In the genomic region with DNA sequence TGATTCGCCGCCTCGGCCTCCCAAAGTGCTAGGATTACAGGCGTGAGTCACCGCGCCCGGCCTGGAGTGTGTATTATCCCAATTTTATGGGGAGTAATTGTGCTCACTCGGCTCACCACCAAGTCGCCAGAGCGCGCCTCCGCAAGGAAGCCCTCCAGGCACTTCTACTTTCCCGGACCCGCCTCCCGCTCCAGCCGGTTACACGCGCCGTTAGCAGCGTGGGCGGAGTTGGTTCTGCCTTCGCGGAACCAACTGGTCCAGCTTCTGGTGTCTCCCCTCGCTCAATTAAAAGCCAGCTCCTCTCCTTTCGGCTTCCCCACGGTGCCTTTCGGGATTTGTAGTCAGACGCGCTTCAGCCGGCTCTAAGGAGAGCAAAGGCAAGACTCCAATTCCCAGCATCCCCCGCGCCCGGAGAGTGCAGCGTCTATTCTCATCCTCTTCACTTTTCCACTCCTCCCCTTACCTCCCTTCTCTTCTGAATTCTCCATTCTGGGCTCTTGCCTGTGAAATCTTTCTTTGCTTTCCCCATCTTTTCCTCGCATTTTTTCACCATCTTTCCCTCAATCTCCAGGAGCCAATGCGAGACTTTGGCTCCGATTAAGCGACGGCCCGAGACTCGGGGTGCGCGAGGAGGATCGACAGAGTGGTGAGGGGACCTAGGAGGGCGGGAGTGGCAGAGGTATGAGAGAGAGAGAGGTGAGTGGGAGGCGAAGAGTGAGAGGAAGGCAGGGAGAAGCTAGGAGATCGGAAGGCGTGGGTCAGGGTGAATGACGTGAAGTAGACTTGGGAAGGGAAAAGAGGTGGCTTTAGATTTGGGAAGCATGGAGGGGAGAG, we compare ENCODE assay signal across 1 cellular context.
TF ChIP-seq lines count a peak whose summit lies in the region.

TSS of gene GTF2H4 (plus strand) at position 450 of the 834 bp plus-strand sequence.

TF ChIP-seq in HepG2, 621 proteins besides CTCF, POLR2A, EP300 and RAD21 (continued from another document and continues in another):
- TF ChIP-seq, protein P1, sequence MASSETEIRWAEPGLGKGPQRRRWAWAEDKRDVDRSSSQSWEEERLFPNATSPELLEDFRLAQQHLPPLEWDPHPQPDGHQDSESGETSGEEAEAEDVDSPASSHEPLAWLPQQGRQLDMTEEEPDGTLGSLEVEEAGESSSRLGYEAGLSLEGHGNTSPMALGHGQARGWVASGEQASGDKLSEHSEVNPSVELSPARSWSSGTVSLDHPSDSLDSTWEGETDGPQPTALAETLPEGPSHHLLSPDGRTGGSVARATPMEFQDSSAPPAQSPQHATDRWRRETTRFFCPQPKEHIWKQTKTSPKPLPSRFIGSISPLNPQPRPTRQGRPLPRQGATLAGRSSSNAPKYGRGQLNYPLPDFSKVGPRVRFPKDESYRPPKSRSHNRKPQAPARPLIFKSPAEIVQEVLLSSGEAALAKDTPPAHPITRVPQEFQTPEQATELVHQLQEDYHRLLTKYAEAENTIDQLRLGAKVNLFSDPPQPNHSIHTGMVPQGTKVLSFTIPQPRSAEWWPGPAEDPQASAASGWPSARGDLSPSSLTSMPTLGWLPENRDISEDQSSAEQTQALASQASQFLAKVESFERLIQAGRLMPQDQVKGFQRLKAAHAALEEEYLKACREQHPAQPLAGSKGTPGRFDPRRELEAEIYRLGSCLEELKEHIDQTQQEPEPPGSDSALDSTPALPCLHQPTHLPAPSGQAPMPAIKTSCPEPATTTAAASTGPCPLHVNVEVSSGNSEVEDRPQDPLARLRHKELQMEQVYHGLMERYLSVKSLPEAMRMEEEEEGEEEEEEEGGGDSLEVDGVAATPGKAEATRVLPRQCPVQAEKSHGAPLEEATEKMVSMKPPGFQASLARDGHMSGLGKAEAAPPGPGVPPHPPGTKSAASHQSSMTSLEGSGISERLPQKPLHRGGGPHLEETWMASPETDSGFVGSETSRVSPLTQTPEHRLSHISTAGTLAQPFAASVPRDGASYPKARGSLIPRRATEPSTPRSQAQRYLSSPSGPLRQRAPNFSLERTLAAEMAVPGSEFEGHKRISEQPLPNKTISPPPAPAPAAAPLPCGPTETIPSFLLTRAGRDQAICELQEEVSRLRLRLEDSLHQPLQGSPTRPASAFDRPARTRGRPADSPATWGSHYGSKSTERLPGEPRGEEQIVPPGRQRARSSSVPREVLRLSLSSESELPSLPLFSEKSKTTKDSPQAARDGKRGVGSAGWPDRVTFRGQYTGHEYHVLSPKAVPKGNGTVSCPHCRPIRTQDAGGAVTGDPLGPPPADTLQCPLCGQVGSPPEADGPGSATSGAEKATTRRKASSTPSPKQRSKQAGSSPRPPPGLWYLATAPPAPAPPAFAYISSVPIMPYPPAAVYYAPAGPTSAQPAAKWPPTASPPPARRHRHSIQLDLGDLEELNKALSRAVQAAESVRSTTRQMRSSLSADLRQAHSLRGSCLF (CRISPR knock-in tag; IDR thresholded peaks at IDR 0.05; ENCODE audit: borderline replicate concordance), result no peak
- TF ChIP-seq ATRX (CRISPR knock-in tag; IDR thresholded peaks at IDR 0.05; ENCODE audit: borderline replicate concordance) (no peak), ZNF839 (CRISPR knock-in tag; IDR thresholded peaks at IDR 0.05; ENCODE audit: borderline replicate concordance) (peak; percentile 65; the same call in 1 of the 2 replicates), POLR2AphosphoS2 (IDR thresholded peaks at IDR 0.05; ENCODE audit: low read depth, low read length) (no peak), GMEB2 (CRISPR knock-in tag; IDR thresholded peaks at IDR 0.05; ENCODE audit: low read depth) (peak; percentile 38; the same call in 1 of the 2 replicates), STAT5B (CRISPR knock-in tag; IDR thresholded peaks at IDR 0.05) (no peak; the same call in 1 of the 2 replicates), SNAI1 (CRISPR knock-in tag; IDR thresholded peaks at IDR 0.05; ENCODE audit: borderline replicate concordance) (no peak), MED13 (CRISPR knock-in tag; IDR thresholded peaks at IDR 0.05) (no peak), MAFK (conservative IDR thresholded peaks at IDR 0.05 in 1 of 2, IDR thresholded peaks at IDR 0.05 in 1 of 2; ENCODE audit: low read length in 2 of 2) (no peak), MED8 (CRISPR knock-in tag; IDR thresholded peaks at IDR 0.05; ENCODE audit: insufficient replicate concordance) (no peak), SP5 (CRISPR knock-in tag; IDR thresholded peaks at IDR 0.05; ENCODE audit: borderline replicate concordance, low read depth) (peak; percentile 94), SNAPC4 (CRISPR knock-in tag; IDR thresholded peaks at IDR 0.05) (no peak), KAT8 (CRISPR knock-in tag; IDR thresholded peaks at IDR 0.05) (peak; percentile 97), LBX2 (CRISPR knock-in tag; IDR thresholded peaks at IDR 0.05; ENCODE audit: borderline replicate concordance) (no peak)
- TF ChIP-seq, protein P2, sequence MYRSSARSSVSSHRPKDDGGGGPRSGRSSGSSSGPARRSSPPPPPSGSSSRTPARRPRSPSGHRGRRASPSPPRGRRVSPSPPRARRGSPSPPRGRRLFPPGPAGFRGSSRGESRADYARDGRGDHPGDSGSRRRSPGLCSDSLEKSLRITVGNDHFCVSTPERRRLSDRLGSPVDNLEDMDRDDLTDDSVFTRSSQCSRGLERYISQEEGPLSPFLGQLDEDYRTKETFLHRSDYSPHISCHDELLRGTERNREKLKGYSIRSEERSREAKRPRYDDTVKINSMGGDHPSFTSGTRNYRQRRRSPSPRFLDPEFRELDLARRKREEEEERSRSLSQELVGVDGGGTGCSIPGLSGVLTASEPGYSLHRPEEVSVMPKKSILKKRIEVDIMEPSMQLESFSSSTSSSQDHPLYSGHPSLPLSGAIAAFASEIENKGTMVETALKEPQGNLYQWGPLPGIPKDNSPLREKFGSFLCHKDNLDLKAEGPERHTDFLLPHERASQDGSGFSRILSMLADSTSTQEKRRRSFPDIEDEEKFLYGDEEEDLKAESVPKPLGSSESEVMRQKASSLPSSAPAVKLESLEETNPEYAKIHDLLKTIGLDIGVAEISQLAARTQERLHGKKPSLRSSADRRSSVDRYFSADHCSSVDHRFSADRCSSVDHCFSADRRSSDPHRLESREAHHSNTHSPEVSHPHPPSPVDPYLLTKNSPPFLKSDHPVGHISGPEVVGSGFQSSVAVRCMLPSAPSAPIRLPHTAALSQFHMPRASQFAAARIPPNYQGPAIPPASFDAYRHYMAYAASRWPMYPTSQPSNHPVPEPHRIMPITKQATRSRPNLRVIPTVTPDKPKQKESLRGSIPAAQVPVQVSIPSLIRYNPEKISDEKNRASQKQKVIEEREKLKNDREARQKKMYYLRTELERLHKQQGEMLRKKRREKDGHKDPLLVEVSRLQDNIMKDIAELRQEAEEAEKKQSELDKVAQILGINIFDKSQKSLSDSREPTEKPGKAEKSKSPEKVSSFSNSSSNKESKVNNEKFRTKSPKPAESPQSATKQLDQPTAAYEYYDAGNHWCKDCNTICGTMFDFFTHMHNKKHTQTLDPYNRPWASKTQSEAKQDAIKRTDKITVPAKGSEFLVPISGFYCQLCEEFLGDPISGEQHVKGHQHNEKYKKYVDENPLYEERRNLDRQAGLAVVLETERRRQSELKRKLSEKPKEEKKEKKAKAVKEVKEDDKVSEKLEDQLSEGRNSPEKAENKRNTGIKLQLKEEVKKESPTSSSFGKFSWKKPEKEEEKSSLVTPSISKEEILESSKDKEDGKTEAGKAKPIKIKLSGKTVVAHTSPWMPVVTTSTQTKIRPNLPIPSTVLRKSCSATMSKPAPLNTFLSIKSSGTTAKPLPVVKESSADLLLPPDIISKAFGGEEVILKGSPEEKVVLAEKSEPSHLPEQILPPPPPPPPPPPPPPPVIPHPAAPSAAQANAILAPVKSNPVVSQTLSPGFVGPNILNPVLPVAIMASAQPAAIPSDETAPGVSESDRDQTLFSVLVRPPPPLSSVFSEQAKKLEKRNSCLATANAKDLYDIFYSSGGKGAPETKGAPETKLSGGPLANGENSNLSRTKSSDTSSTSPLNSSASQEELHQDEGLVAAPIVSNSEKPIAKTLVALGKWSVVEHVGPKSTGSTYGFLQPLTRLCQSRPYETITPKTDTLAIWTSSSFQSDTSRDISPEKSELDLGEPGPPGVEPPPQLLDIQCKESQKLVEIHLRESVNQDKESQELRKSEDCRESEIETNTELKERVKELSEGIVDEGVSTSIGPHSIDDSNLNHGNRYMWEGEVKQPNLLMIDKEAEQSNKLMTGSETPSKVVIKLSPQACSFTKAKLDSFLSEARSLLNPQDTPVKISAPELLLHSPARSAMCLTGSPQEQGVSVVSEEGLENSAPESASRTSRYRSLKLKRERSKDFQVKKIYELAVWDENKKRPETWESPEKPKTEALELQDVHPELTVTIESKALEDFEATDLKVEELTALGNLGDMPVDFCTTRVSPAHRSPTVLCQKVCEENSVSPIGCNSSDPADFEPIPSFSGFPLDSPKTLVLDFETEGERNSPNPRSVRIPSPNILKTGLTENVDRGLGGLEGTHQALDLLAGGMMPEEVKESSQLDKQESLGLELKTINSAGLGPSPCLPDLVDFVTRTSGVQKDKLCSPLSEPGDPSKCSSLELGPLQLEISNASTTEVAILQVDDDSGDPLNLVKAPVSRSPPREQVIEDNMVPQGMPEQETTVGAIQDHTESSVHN (CRISPR knock-in tag; IDR thresholded peaks at IDR 0.05), result 0 out of 2 replicates have a peak, but pooled peaks have one; percentile 17
- TF ChIP-seq, protein P3, sequence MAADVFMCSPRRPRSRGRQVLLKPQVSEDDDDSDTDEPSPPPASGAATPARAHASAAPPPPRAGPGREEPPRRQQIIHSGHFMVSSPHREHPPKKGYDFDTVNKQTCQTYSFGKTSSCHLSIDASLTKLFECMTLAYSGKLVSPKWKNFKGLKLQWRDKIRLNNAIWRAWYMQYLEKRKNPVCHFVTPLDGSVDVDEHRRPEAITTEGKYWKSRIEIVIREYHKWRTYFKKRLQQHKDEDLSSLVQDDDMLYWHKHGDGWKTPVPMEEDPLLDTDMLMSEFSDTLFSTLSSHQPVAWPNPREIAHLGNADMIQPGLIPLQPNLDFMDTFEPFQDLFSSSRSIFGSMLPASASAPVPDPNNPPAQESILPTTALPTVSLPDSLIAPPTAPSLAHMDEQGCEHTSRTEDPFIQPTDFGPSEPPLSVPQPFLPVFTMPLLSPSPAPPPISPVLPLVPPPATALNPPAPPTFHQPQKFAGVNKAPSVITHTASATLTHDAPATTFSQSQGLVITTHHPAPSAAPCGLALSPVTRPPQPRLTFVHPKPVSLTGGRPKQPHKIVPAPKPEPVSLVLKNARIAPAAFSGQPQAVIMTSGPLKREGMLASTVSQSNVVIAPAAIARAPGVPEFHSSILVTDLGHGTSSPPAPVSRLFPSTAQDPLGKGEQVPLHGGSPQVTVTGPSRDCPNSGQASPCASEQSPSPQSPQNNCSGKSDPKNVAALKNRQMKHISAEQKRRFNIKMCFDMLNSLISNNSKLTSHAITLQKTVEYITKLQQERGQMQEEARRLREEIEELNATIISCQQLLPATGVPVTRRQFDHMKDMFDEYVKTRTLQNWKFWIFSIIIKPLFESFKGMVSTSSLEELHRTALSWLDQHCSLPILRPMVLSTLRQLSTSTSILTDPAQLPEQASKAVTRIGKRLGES (CRISPR knock-in tag; IDR thresholded peaks at IDR 0.05; ENCODE audit: borderline replicate concordance), result no peak
- TF ChIP-seq, protein P4, sequence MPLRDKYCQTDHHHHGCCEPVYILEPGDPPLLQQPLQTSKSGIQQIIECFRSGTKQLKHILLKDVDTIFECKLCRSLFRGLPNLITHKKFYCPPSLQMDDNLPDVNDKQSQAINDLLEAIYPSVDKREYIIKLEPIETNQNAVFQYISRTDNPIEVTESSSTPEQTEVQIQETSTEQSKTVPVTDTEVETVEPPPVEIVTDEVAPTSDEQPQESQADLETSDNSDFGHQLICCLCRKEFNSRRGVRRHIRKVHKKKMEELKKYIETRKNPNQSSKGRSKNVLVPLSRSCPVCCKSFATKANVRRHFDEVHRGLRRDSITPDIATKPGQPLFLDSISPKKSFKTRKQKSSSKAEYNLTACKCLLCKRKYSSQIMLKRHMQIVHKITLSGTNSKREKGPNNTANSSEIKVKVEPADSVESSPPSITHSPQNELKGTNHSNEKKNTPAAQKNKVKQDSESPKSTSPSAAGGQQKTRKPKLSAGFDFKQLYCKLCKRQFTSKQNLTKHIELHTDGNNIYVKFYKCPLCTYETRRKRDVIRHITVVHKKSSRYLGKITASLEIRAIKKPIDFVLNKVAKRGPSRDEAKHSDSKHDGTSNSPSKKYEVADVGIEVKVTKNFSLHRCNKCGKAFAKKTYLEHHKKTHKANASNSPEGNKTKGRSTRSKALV (CRISPR knock-in tag; IDR thresholded peaks at IDR 0.05), result no peak
